In genomic region chr12:51047655-51048540, GRCh38 we compare ENCODE assay signal across 8 cellular contexts. TPM values are rescaled to one million over a fixed set of nuclear protein-coding genes. Genes with fewer than 3 reads are reported as not detected.
DNase-seq lines count a peak whose midpoint lies in the region; ATAC-seq and TF ChIP-seq lines count a peak whose summit lies in the region.

Gene LETMD1, plus strand, starts transcription at chr12:51048327. Its CDS starts 30 bp downstream, at chr12:51048357.

- CTCF ChIA-PET in activated CD8-positive, alpha-beta memory T cell treated with anti-CD3 and anti-CD28 coated beads, Interleukin-2, amount 10 ng/mL, durations not matched to agents 7 days and 5 days (lab: Charles Lee), result interaction anchor here (0.6 to 2.8 kb wide), 18 partner anchors 9 to 964 kb away, joined by 3 to 10 read pairs (median 4); partner anchors contain the start of genes CSRNP2, DAZAP2, POU6F1 and SLC11A2

- no peak within 1 kb of the TSS for H3K23ac ChIP-seq in mesendoderm (ENCODE audit: low read length)

- peak within 1 kb of the TSS; percentile 98 for H3K4me2 ChIP-seq in mesendoderm (ENCODE audit: low read length)

- peaks cover 4% of the 10 kb centered on the region for H3K79me1 ChIP-seq in mesendoderm (ENCODE audit: low read length)

- peak within 1 kb of the TSS; percentile 97 for H3K56ac ChIP-seq in mesendoderm (ENCODE audit: low read length)

- peak within 1 kb of the TSS; percentile 79 for H3K18ac ChIP-seq in mesendoderm (ENCODE audit: low read length)

- H3K27me3 Mint-ChIP-seq in activated CD8-positive, alpha-beta memory T cell treated with anti-CD3 and anti-CD28 coated beads, Interleukin-2, amount 10 ng/mL, durations not matched to agents 7 days and 5 days, result no peaks in the 10 kb centered on the region
- H3K27me3 Mint-ChIP-seq in endodermal cell (ENCODE audit: insufficient read depth), result no peaks in the 10 kb centered on the region

- H3K4me3 ChIP-seq in HUES48 (ENCODE audit: low read depth, low read length) (peak within 1 kb of the TSS; percentile 77), NT2/D1 (ENCODE audit: insufficient read length, low read depth) (peak within 1 kb of the TSS; percentile 65), endodermal cell (ENCODE audit: low read length) (peak within 1 kb of the TSS; percentile 93), mesendoderm (ENCODE audit: low read length) (peak within 1 kb of the TSS; percentile 89)

- peak; percentile 95 for ATAC-seq in GM21390 (IDR thresholded peaks at IDR 0.05; ENCODE audit: unreplicated experiment)
- ATAC-seq in activated CD8-positive, alpha-beta memory T cell treated with anti-CD3 and anti-CD28 coated beads, Interleukin-2, amount 10 ng/mL, durations not matched to agents 7 days and 5 days, result peak; percentile 98

- peak within 1 kb of the TSS; percentile 94 for H3K27ac Mint-ChIP-seq in activated CD8-positive, alpha-beta memory T cell treated with anti-CD3 and anti-CD28 coated beads, Interleukin-2, amount 10 ng/mL, durations not matched to agents 7 days and 5 days
- H3K27ac Mint-ChIP-seq in endodermal cell, result peak within 1 kb of the TSS; percentile 90

- TF ChIP-seq CTCF in endodermal cell (conservative IDR thresholded peaks at IDR 0.05), result peak; percentile 93

- peak within 1 kb of the TSS; percentile 73 for H3K9ac ChIP-seq in HUES48 (ENCODE audit: low read depth, low read length)
- H3K9ac ChIP-seq in NT2/D1 (ENCODE audit: insufficient read length, low read depth), result peak within 1 kb of the TSS; percentile 85
- H3K9ac ChIP-seq in endodermal cell (ENCODE audit: extremely low read depth, low read length, poor library complexity, severe bottlenecking), result peak within 1 kb of the TSS; percentile 70
- peak within 1 kb of the TSS; percentile 97 for H3K9ac ChIP-seq in mesendoderm (ENCODE audit: low read length)

- H3K79me2 ChIP-seq in mesendoderm (ENCODE audit: control insufficient read depth, insufficient read depth, low read length), result no peaks in the 10 kb centered on the region

- DNase-seq in D341Med (ENCODE audit: low spot score) (peak; percentile 92), NT2/D1 (ENCODE audit: low read depth, low spot score) (peak; percentile 97), endodermal cell (peak; percentile 99), mesendoderm (peak; percentile 99)
- peak; percentile 96 for DNase-seq in activated CD8-positive, alpha-beta memory T cell treated with anti-CD3 and anti-CD28 coated beads, Interleukin-2, amount 10 ng/mL, durations not matched to agents 7 days and 5 days
- peak; percentile 77 for DNase-seq in stimulated activated CD8-positive, alpha-beta memory T cell treated with anti-CD3 and anti-CD28 coated beads, Interleukin-15, amount 100 ng/mL, for 1 hour (ENCODE audit: low read depth)

- H3K27ac ChIP-seq in HUES48 (ENCODE audit: low read depth, low read length), result peak within 1 kb of the TSS; percentile 87
- peak within 1 kb of the TSS; percentile 75 for H3K27ac ChIP-seq in endodermal cell (ENCODE audit: low read depth, low read length)
- H3K27ac ChIP-seq in mesendoderm (ENCODE audit: low read depth, low read length), result peak within 1 kb of the TSS; percentile 86

- peaks cover 22% of the 10 kb centered on the region for H3K36me3 Mint-ChIP-seq in activated CD8-positive, alpha-beta memory T cell treated with anti-CD3 and anti-CD28 coated beads, Interleukin-2, amount 10 ng/mL, durations not matched to agents 7 days and 5 days
- H3K36me3 Mint-ChIP-seq in endodermal cell (ENCODE audit: low read depth), result peaks cover 9% of the 10 kb centered on the region

- H3K4me1 Mint-ChIP-seq in activated CD8-positive, alpha-beta memory T cell treated with anti-CD3 and anti-CD28 coated beads, Interleukin-2, amount 10 ng/mL, durations not matched to agents 7 days and 5 days, result peaks cover 35% of the 10 kb centered on the region
- H3K4me1 Mint-ChIP-seq in endodermal cell, result peaks cover 10% of the 10 kb centered on the region

- no peaks in the 10 kb centered on the region for H3K27me3 ChIP-seq in HUES48 (ENCODE audit: control insufficient read depth, insufficient read depth, low read length)
- H3K27me3 ChIP-seq in NT2/D1 (ENCODE audit: insufficient read depth, insufficient read length), result no peaks in the 10 kb centered on the region
- no peaks in the 10 kb centered on the region for H3K27me3 ChIP-seq in endodermal cell (ENCODE audit: control insufficient read depth, insufficient read depth, low read length, poor library complexity, severe bottlenecking)
- no peaks in the 10 kb centered on the region for H3K27me3 ChIP-seq in mesendoderm (ENCODE audit: insufficient read depth, low read length, poor library complexity)

- H2AK5ac ChIP-seq in mesendoderm (ENCODE audit: low read length), result peak within 1 kb of the TSS; percentile 98

- 3 to 5% methylated on average over 33 to 51 of the region's 51 CpGs for WGBS in endodermal cell (ENCODE audit: insufficient coverage in 1 of 2, insufficient read length in 1 of 2), 2 experiments
- WGBS in mesendoderm (ENCODE audit: extremely low coverage, insufficient coverage, low lambda C conversion rate), result no CpG with 5 or more reads among the region's 51 CpGs

- H3K36me3 ChIP-seq in HUES48 (ENCODE audit: control insufficient read depth, insufficient read depth, low read length) (peaks cover 12% of the 10 kb centered on the region), NT2/D1 (ENCODE audit: insufficient read depth, insufficient read length, low read length) (peaks cover 15% of the 10 kb centered on the region), endodermal cell (ENCODE audit: control insufficient read depth, insufficient read depth, low read length) (peaks cover 7% of the 10 kb centered on the region), mesendoderm (ENCODE audit: control insufficient read depth, insufficient read depth, low read length) (no peaks in the 10 kb centered on the region)

- no peaks in the 10 kb centered on the region for H3K9me3 ChIP-seq in HUES48 (ENCODE audit: control insufficient read depth, insufficient read depth, low read length)
- H3K9me3 ChIP-seq in NT2/D1 (ENCODE audit: insufficient read depth, low read length), result no peaks in the 10 kb centered on the region
- no peaks in the 10 kb centered on the region for H3K9me3 ChIP-seq in endodermal cell (ENCODE audit: control insufficient read depth, low read length)

- no peak within 1 kb of the TSS for H2BK15ac ChIP-seq in mesendoderm (replicated peaks; ENCODE audit: low read depth)

- H2BK120ac ChIP-seq in mesendoderm (ENCODE audit: low read depth, low read length), result no peak within 1 kb of the TSS

- H2BK5ac ChIP-seq in mesendoderm (ENCODE audit: low read length), result peak within 1 kb of the TSS; percentile 81

- peak within 1 kb of the TSS; percentile 52 for H4K5ac ChIP-seq in mesendoderm (ENCODE audit: low read length)

- no peaks in the 10 kb centered on the region for H3K9me3 Mint-ChIP-seq in activated CD8-positive, alpha-beta memory T cell treated with anti-CD3 and anti-CD28 coated beads, Interleukin-2, amount 10 ng/mL, durations not matched to agents 7 days and 5 days (ENCODE audit: low read depth)
- no peaks in the 10 kb centered on the region for H3K9me3 Mint-ChIP-seq in endodermal cell

- H3K4me3 Mint-ChIP-seq in activated CD8-positive, alpha-beta memory T cell treated with anti-CD3 and anti-CD28 coated beads, Interleukin-2, amount 10 ng/mL, durations not matched to agents 7 days and 5 days, result peak within 1 kb of the TSS; percentile 98
- peak within 1 kb of the TSS; percentile 85 for H3K4me3 Mint-ChIP-seq in endodermal cell

- peak within 1 kb of the TSS; percentile 97 for H4K8ac ChIP-seq in mesendoderm (ENCODE audit: low read depth, low read length)

- H3K4me1 ChIP-seq in HUES48 (ENCODE audit: control insufficient read depth, insufficient read depth, low read length), result peaks cover 9% of the 10 kb centered on the region
- no peaks in the 10 kb centered on the region for H3K4me1 ChIP-seq in NT2/D1 (ENCODE audit: insufficient read depth, insufficient read length)
- H3K4me1 ChIP-seq in endodermal cell (ENCODE audit: control insufficient read depth, insufficient read depth, low read length), result no peaks in the 10 kb centered on the region
- peaks cover 5% of the 10 kb centered on the region for H3K4me1 ChIP-seq in mesendoderm (ENCODE audit: control insufficient read depth, low read depth, low read length)

- peak within 1 kb of the TSS; percentile 71 for H3K4ac ChIP-seq in mesendoderm (ENCODE audit: low read depth, low read length)

RNA-seq across cellular contexts. Expression of gene LETMD1, which starts in this region (rescaled TPM):
- 10 to 100 TPM; 76.7 to 80.8 TPM for total RNA-seq in activated CD8-positive, alpha-beta memory T cell treated with anti-CD3 and anti-CD28 coated beads, Interleukin-2, amount 10 ng/mL, durations not matched to agents 7 days and 5 days
- total RNA-seq in endodermal cell, result 10 to 100 TPM; 34.8 to 40.2 TPM
- polyA plus RNA-seq in endodermal cell (2013, experiment 1 of 2), result 49.7 TPM
- polyA plus RNA-seq in endodermal cell (2013, experiment 2 of 2), result 43.7 TPM
- polyA plus RNA-seq in mesendoderm (2013, experiment 1 of 2), result 16.8 TPM
- 17.1 TPM for polyA plus RNA-seq in mesendoderm (2013, experiment 2 of 2)

Comparison
In these comparisons a context has a peak if more than half of its experiments do, and no peak if none do; other contexts are left out.
1. Peak in every context shown above with its lines: DNase-seq, ATAC-seq, H3K4me3 ChIP-seq and H3K27ac ChIP-seq.